Comparison of ENCODE assay signal across 1 cellular context in genomic region chr1:86339014-86339413, GRCh38.
TF ChIP-seq lines count a peak whose summit lies in the region.

No MANE protein-coding gene starts in this region.

TF ChIP-seq in HepG2, 621 proteins besides CTCF, POLR2A, EP300 and RAD21 (continued from another document):
- TF ChIP-seq, protein P1, sequence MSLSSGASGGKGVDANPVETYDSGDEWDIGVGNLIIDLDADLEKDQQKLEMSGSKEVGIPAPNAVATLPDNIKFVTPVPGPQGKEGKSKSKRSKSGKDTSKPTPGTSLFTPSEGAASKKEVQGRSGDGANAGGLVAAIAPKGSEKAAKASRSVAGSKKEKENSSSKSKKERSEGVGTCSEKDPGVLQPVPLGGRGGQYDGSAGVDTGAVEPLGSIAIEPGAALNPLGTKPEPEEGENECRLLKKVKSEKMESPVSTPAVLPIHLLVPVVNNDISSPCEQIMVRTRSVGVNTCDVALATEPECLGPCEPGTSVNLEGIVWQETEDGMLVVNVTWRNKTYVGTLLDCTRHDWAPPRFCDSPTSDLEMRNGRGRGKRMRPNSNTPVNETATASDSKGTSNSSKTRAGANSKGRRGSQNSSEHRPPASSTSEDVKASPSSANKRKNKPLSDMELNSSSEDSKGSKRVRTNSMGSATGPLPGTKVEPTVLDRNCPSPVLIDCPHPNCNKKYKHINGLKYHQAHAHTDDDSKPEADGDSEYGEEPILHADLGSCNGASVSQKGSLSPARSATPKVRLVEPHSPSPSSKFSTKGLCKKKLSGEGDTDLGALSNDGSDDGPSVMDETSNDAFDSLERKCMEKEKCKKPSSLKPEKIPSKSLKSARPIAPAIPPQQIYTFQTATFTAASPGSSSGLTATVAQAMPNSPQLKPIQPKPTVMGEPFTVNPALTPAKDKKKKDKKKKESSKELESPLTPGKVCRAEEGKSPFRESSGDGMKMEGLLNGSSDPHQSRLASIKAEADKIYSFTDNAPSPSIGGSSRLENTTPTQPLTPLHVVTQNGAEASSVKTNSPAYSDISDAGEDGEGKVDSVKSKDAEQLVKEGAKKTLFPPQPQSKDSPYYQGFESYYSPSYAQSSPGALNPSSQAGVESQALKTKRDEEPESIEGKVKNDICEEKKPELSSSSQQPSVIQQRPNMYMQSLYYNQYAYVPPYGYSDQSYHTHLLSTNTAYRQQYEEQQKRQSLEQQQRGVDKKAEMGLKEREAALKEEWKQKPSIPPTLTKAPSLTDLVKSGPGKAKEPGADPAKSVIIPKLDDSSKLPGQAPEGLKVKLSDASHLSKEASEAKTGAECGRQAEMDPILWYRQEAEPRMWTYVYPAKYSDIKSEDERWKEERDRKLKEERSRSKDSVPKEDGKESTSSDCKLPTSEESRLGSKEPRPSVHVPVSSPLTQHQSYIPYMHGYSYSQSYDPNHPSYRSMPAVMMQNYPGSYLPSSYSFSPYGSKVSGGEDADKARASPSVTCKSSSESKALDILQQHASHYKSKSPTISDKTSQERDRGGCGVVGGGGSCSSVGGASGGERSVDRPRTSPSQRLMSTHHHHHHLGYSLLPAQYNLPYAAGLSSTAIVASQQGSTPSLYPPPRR (CRISPR knock-in tag; IDR thresholded peaks at IDR 0.05; ENCODE audit: borderline replicate concordance), result no peak
- no peak for TF ChIP-seq SMAD3 (CRISPR knock-in tag; IDR thresholded peaks at IDR 0.05)
- TF ChIP-seq PBX3 (CRISPR knock-in tag; IDR thresholded peaks at IDR 0.05; ENCODE audit: borderline replicate concordance), result no peak
- peak; percentile 59; the same call in 1 of the 2 replicates for TF ChIP-seq MAFF (IDR thresholded peaks at IDR 0.05; ENCODE audit: low read depth, low read length)
- no peak for TF ChIP-seq MBNL3 (CRISPR knock-in tag; conservative IDR thresholded peaks at IDR 0.05)
- no peak for TF ChIP-seq BCL3 (CRISPR knock-in tag; IDR thresholded peaks at IDR 0.05)
- peak; percentile 36 to 68; a peak in 3 of 4 replicates for TF ChIP-seq MAFK (conservative IDR thresholded peaks at IDR 0.05 in 1 of 2, IDR thresholded peaks at IDR 0.05 in 1 of 2; ENCODE audit: low read length in 2 of 2)
- no peak for TF ChIP-seq ZNF550 (CRISPR knock-in tag; IDR thresholded peaks at IDR 0.05; ENCODE audit: borderline replicate concordance)
